ENCODE assay signal across 26 cellular contexts in the genomic region with DNA sequence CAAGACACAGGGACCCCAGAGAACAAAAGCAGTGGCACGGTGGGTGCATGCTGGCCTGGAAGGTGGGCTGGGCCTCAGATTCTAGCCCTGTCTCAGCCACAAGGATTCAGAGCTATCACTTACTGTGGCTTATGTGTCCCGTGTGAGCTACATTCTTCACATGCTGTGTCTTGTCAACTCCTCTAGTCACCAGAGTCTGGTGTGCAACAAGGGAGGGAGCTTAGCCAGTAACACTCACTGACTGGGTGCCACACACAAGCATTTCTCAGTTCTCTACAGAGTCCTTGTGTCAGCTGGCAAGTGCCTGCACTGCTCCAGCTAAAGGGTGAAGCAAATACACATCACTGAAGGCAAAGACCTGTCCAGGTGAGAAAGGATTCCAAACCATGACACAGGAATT.
A peak's percentile ranks its signal among the peaks of the same experiment; 100 is the strongest.
DNase-seq lines count a peak whose midpoint lies in the region; ATAC-seq, FAIRE-seq and TF ChIP-seq lines count a peak whose summit lies in the region.
"Had no signal": no experiment of that assay in that cellular context is flagged by ENCODE, and none has a peak within 500 bp of the region (broad histone marks: within the 10 kb centered on the region; RNA-seq: fewer than 3 reads in every experiment).

No MANE protein-coding gene starts in this region.

- no peak for DNase-seq in IMR-90
- DNase-seq in keratinocyte (ENCODE audit: low read depth, low spot score), result no peak
- DNase-seq in natural killer cell treated with Interleukin-12 subunit alpha and Interleukin-12 subunit beta and Interleukin-15 and Interleukin-18, amount 100 ng/mL, for 72 hours (ENCODE audit: low spot score), result no peak
- DNase-seq in HuH-7.5 (ENCODE audit: low spot score), result no peak
- no peak for DNase-seq in sigmoid colon
- DNase-seq in NCI-H1436 treated with DMSO at 0.1 percent for 48 hours (lab: John Stamatoyannopoulos, UW), result no peak
- DNase-seq: 8988T; ACHN; AML-193; BE2C; Calu3; CD4-positive, alpha-beta T cell; CD8-positive, alpha-beta memory T cell; DMS53; DMS79 treated with DMSO at 0.1 percent for 48 hours; GF-D8; GOT3; HFFc6 had no signal

- no peak overlapping the region for H2AK9ac ChIP-seq in IMR-90 (replicated peaks; ENCODE audit: low read depth, low read length, poor library complexity)

- H4K91ac ChIP-seq in IMR-90 (ENCODE audit: insufficient read depth, low read depth, low read length), result no peak overlapping the region

- no peak overlapping the region for H3K18ac ChIP-seq in IMR-90 (ENCODE audit: low read depth, low read length)

- H3K4me3 ChIP-seq in IMR-90 (ENCODE audit: insufficient read depth, low read depth, low read length) (no peak overlapping the region), keratinocyte (ENCODE audit: control insufficient read depth in 2 of 3, extremely low read depth in 1 of 3, insufficient read depth in 2 of 3, low read depth in 1 of 3, low read length in 3 of 3) (no peak overlapping the region), sigmoid colon (no peak overlapping the region)
- H3K4me3 ChIP-seq: A549; BLaER1 treated with 17β-estradiol and CSF1 and Interleukin-3, amounts not matched to agents 10 nM and 100 nM; HAP-1 had no signal

- H3K14ac ChIP-seq in IMR-90 (replicated peaks; ENCODE audit: low read depth, low read length), result no peak overlapping the region

- whole genome bisulfite sequencing in IMR-90 (ENCODE audit: extremely low coverage in 2 of 2, insufficient read length in 1 of 2), 2 experiments, result 60% methylated on average over 1 of the region's 2 CpGs; no CpG with 5 or more reads in 1 of the 2 experiments
- WGBS in sigmoid colon, 2 donors, result 85 to 89% methylated on average over 2 of the region's 2 CpGs

- H3K4me1 ChIP-seq in IMR-90 (ENCODE audit: control insufficient read depth, insufficient read depth, low read length), result no peaks in the 10 kb centered on the region
- peaks cover 27% of the 10 kb centered on the region for H3K4me1 ChIP-seq in keratinocyte (ENCODE audit: control insufficient read depth, extremely low read depth, insufficient read depth, low read length)
- peaks cover 0 to 15% (median 10%) of the 10 kb centered on the region in 4 donors for H3K4me1 ChIP-seq in sigmoid colon
- H3K4me1 ChIP-seq: A549, BE2C, HAP-1 had no signal

- BruUV-seq in IMR-90 (replicated peaks; lab: Mats Ljungman, UMichigan), result no TSS peak

- H3K23ac ChIP-seq in IMR-90 (ENCODE audit: low read depth, low read length), result 0 out of 2 replicates have a peak overlapping the region, but pooled peaks have one; percentile 22

- peaks cover 7% of the 10 kb centered on the region in 2 donors for H3K4me1 Mint-ChIP-seq in natural killer cell treated with Interleukin-12 subunit alpha and Interleukin-12 subunit beta and Interleukin-15 and Interleukin-18, amount 100 ng/mL, for 72 hours (ENCODE audit: low read depth in 2 of 2)
- H3K4me1 Mint-ChIP-seq: CD8-positive, alpha-beta memory T cell had no signal

- H3K4me3 Mint-ChIP-seq in natural killer cell treated with Interleukin-12 subunit alpha and Interleukin-12 subunit beta and Interleukin-15 and Interleukin-18, amount 100 ng/mL, for 72 hours, result no peak overlapping the region
- H3K4me3 Mint-ChIP-seq: CD14-positive monocyte; CD4-positive, alpha-beta T cell; CD8-positive, alpha-beta memory T cell; HFFc6 had no signal

- no peak overlapping the region for H2BK15ac ChIP-seq in IMR-90 (ENCODE audit: low read depth, low read length)

- H3K56ac ChIP-seq in IMR-90 (ENCODE audit: extremely low read depth, insufficient read depth, low read length), result no peak overlapping the region

- no peaks in the 10 kb centered on the region for H3K79me2 ChIP-seq in keratinocyte (ENCODE audit: control insufficient read depth, insufficient read depth, low read length)

- H3K9me3 ChIP-seq in IMR-90 (ENCODE audit: control insufficient read depth, insufficient read depth, low read length), result no peaks in the 10 kb centered on the region
- no peaks in the 10 kb centered on the region for H3K9me3 ChIP-seq in keratinocyte (ENCODE audit: control insufficient read depth, low read depth, low read length)
- H3K9me3 ChIP-seq in sigmoid colon, result no peaks in the 10 kb centered on the region
- H3K9me3 ChIP-seq: A549; BE2C; BLaER1 treated with 17β-estradiol and CSF1 and Interleukin-3, amounts not matched to agents 10 nM and 100 nM; HAP-1 had no signal

- TF ChIP-seq RAD21 in IMR-90 (IDR thresholded peaks at IDR 0.05; ENCODE audit: low read length), result no peak

- intact Hi-C loops in IMR-90 (cut with micrococcal nuclease) (no loop called here), sigmoid colon (cut with DNase I) (no loop called here)

- CTCF ChIA-PET in IMR-90 (lab: Yijun Ruan, JAX), result no interaction called here

- H3K27me3 Mint-ChIP-seq in natural killer cell treated with Interleukin-12 subunit alpha and Interleukin-12 subunit beta and Interleukin-15 and Interleukin-18, amount 100 ng/mL, for 72 hours, result peaks cover 0 to 8% of the 10 kb centered on the region in 2 donors
- H3K27me3 Mint-ChIP-seq: CD4-positive, alpha-beta T cell had no signal

- H3K27ac Mint-ChIP-seq in natural killer cell treated with Interleukin-12 subunit alpha and Interleukin-12 subunit beta and Interleukin-15 and Interleukin-18, amount 100 ng/mL, for 72 hours, result no peak overlapping the region
- H3K27ac Mint-ChIP-seq: CD14-positive monocyte; CD4-positive, alpha-beta T cell; CD8-positive, alpha-beta memory T cell; HFFc6 had no signal

- no peaks in the 10 kb centered on the region for H3K9me1 ChIP-seq in IMR-90 (ENCODE audit: insufficient read depth, low read length)
- no peaks in the 10 kb centered on the region for H3K9me1 ChIP-seq in keratinocyte (ENCODE audit: control insufficient read depth, extremely low read depth, insufficient read depth, low read length)

- H3K27me3 ChIP-seq in IMR-90 (ENCODE audit: control insufficient read depth, insufficient read depth, low read length) (no peaks in the 10 kb centered on the region), keratinocyte (ENCODE audit: control insufficient read depth, extremely low read depth, insufficient read depth, low read length) (no peaks in the 10 kb centered on the region), sigmoid colon (no peaks in the 10 kb centered on the region)
- H3K27me3 ChIP-seq: BLaER1 treated with 17β-estradiol and CSF1 and Interleukin-3, amounts not matched to agents 10 nM and 100 nM had no signal

- dilution Hi-C loops in IMR-90 (cut with HindIII; ENCODE audit: low sequenced_read_pairs, unreplicated experiment), result no loop called here
- dilution Hi-C loops in keratinocyte (cut with MboI; ENCODE audit: extremely low pct_ligation_motif_present, low sequenced_read_pairs), result no loop called here

- no peak overlapping the region for H2BK20ac ChIP-seq in IMR-90 (ENCODE audit: low read depth, low read length)

- H3K9ac ChIP-seq in IMR-90 (ENCODE audit: low read depth, low read length) (no peak overlapping the region), keratinocyte (ENCODE audit: control insufficient read depth, extremely low read depth, insufficient read depth, low read length) (no peak overlapping the region)
- H3K9ac ChIP-seq: BLaER1 treated with 17β-estradiol and CSF1 and Interleukin-3, amounts not matched to agents 10 nM and 100 nM had no signal

- H3K27ac ChIP-seq in IMR-90 (ENCODE audit: insufficient read depth, low read length), result no peak overlapping the region
- no peak overlapping the region for H3K27ac ChIP-seq in keratinocyte (ENCODE audit: control insufficient read depth, insufficient read depth, low read length)
- H3K27ac ChIP-seq in sigmoid colon, result no peak overlapping the region
- H3K27ac ChIP-seq: A549; BLaER1 treated with 17β-estradiol and CSF1 and Interleukin-3, amounts not matched to agents 10 nM and 100 nM had no signal

- H3K36me3 Mint-ChIP-seq in natural killer cell treated with Interleukin-12 subunit alpha and Interleukin-12 subunit beta and Interleukin-15 and Interleukin-18, amount 100 ng/mL, for 72 hours, result no peaks in the 10 kb centered on the region
- H3K36me3 Mint-ChIP-seq: CD14-positive monocyte; CD8-positive, alpha-beta memory T cell had no signal

- no peaks in the 10 kb centered on the region for H4K20me1 ChIP-seq in IMR-90 (ENCODE audit: insufficient read depth, low read length)
- no peaks in the 10 kb centered on the region for H4K20me1 ChIP-seq in keratinocyte (ENCODE audit: control insufficient read depth, extremely low read depth, insufficient read depth, low read length)
- H4K20me1 ChIP-seq: BLaER1 treated with 17β-estradiol and CSF1 and Interleukin-3, amounts not matched to agents 10 nM and 100 nM had no signal

- in situ Hi-C loops in IMR-90 (cut with MboI; ENCODE audit: low sequenced_read_pairs), result no loop called here

- H2AFZ ChIP-seq in IMR-90 (replicated peaks; ENCODE audit: low read length, poor library complexity), result no peak overlapping the region
- H2AFZ ChIP-seq in keratinocyte (ENCODE audit: control insufficient read depth, low read length), result no peak overlapping the region

- ATAC-seq in IMR-90 (ENCODE audit: low read depth) (no peak), esophagus mucosa (peak; percentile 54)
- no peak for ATAC-seq in natural killer cell treated with Interleukin-12 subunit alpha and Interleukin-12 subunit beta and Interleukin-15 and Interleukin-18, amount 100 ng/mL, for 72 hours
- ATAC-seq: A549 had no signal

- POLR2A ChIA-PET in IMR-90 (lab: Charles Lee; ENCODE audit: unreplicated experiment), result no interaction called here

- no peak for TF ChIP-seq POLR2A in IMR-90 (IDR thresholded peaks at IDR 0.05; ENCODE audit: low read depth, low read length)
- no peak for TF ChIP-seq POLR2A in sigmoid colon (IDR thresholded peaks at IDR 0.05)

- no peaks in the 10 kb centered on the region for H3K79me1 ChIP-seq in IMR-90 (ENCODE audit: low read depth in 1 of 2, low read length in 2 of 2)

- TF ChIP-seq CTCF in IMR-90 (conservative IDR thresholded peaks at IDR 0.05; ENCODE audit: low read depth, low read length) (no peak), keratinocyte (optimal IDR thresholded peaks at IDR 0.05 in 1 of 3, IDR thresholded peaks at IDR 0.05 in 1 of 3, conservative IDR thresholded peaks at IDR 0.05 in 1 of 3; ENCODE audit: extremely low read depth in 1 of 3, insufficient read depth in 2 of 3, low read length in 3 of 3) (no peak), sigmoid colon (IDR thresholded peaks at IDR 0.05) (no peak)

- H3K4ac ChIP-seq in IMR-90 (ENCODE audit: low read depth, low read length), result no peak overlapping the region

- no peak overlapping the region for H2BK5ac ChIP-seq in IMR-90 (ENCODE audit: low read depth, low read length, poor library complexity, severe bottlenecking)

- peak; percentile 61 for FAIRE-seq in keratinocyte (lab: Jason Lieb, UNC)
- FAIRE-seq: A549, GM12891, GM18507, H54 had no signal

- H3K36me3 ChIP-seq in IMR-90 (ENCODE audit: control insufficient read depth, insufficient read depth, low read length) (no peaks in the 10 kb centered on the region), keratinocyte (ENCODE audit: control insufficient read depth in 2 of 2, extremely low read depth in 1 of 2, insufficient read depth in 2 of 2, low read length in 2 of 2) (no peaks in the 10 kb centered on the region), sigmoid colon (no peaks in the 10 kb centered on the region)
- H3K36me3 ChIP-seq: BE2C; BLaER1 treated with 17β-estradiol and CSF1 and Interleukin-3, amounts not matched to agents 10 nM and 100 nM; HAP-1 had no signal

- 0 out of 2 replicates have a peak overlapping the region, but pooled peaks have one; percentile 24 for H2AK5ac ChIP-seq in IMR-90 (ENCODE audit: low read depth, low read length)

- no peaks in the 10 kb centered on the region for H3K9me3 Mint-ChIP-seq in natural killer cell treated with Interleukin-12 subunit alpha and Interleukin-12 subunit beta and Interleukin-15 and Interleukin-18, amount 100 ng/mL, for 72 hours
- H3K9me3 Mint-ChIP-seq: CD4-positive, alpha-beta T cell; CD8-positive, alpha-beta memory T cell; HFFc6 had no signal

- no peak overlapping the region for H2BK120ac ChIP-seq in IMR-90 (ENCODE audit: low read depth, low read length)

- no peak overlapping the region for H4K5ac ChIP-seq in IMR-90 (ENCODE audit: low read depth, low read length)

- no peak for TF ChIP-seq EP300 in sigmoid colon (IDR thresholded peaks at IDR 0.05)

- H3K4me2 ChIP-seq in IMR-90 (ENCODE audit: low read depth, low read length) (no peak overlapping the region), keratinocyte (ENCODE audit: control insufficient read depth, extremely low read depth, insufficient read depth, low read depth, low read length) (no peak overlapping the region)
- H3K4me2 ChIP-seq: A549; BLaER1 treated with 17β-estradiol and CSF1 and Interleukin-3, amounts not matched to agents 10 nM and 100 nM had no signal

- no peak overlapping the region; a peak in 1 of 4 replicates for H4K8ac ChIP-seq in IMR-90 (ENCODE audit: low read depth in 2 of 2, low read length in 2 of 2)
